ENCODE assay signal across 17 cellular contexts in the genomic region with DNA sequence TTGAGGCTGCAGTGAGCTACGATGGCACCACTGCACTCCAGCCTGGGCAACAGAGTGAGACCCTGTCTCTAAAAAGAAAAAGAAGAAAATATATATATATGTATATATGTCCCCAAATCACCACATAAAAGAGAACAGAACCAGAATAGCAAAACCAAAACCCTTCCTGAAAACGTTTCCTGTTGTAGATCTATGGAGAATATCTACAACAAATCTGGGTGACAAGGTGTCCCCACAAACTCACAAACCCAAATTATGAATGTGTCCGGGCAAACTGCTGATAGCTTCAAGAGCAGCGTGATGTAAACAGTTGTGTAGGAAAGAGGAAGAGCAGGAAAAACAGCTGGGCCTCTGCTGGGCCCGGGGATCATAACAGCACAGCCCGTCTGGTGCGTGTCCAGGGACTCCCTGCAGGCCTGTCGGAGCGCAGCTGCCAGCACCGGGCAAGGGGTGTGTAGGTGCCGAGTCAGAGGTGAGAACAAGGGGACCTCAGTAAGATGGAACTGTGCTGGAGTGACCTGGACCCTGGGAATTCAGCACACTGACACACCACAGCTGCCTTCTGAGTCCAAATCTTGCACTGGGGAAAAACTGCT. TPM values are rescaled to one million over a fixed set of nuclear protein-coding genes. Genes with fewer than 3 reads are reported as not detected.
DNase-seq lines count a peak whose midpoint lies in the region; ATAC-seq lines count a peak whose summit lies in the region.
"Had no signal": no experiment of that assay in that cellular context is flagged by ENCODE, and none has a peak within 500 bp of the region (broad histone marks: within the 10 kb centered on the region; RNA-seq: fewer than 3 reads in every experiment).

No MANE protein-coding gene starts in this region.

- H3K36me3 Mint-ChIP-seq in activated naive CD8-positive, alpha-beta T cell, result no peaks in the 10 kb centered on the region
- H3K36me3 Mint-ChIP-seq in activated naive CD8-positive, alpha-beta T cell treated with anti-CD3 and anti-CD28 coated beads for 36 hours, result no peaks in the 10 kb centered on the region
- H3K36me3 Mint-ChIP-seq: CD8-positive, alpha-beta T cell had no signal

- peak overlapping the region; percentile 49 for H3K4me3 Mint-ChIP-seq in activated naive CD8-positive, alpha-beta T cell
- no peak overlapping the region for H3K4me3 Mint-ChIP-seq in activated naive CD8-positive, alpha-beta T cell treated with anti-CD3 and anti-CD28 coated beads for 36 hours
- H3K4me3 Mint-ChIP-seq: CD8-positive, alpha-beta T cell; HFFc6 had no signal

- DNase-seq in activated naive CD8-positive, alpha-beta T cell treated with anti-CD3 and anti-CD28 coated beads for 36 hours, result no peak
- DNase-seq in MV-4-11 (lab: John Stamatoyannopoulos, UW) (peak; percentile 10), mesenteric fat pad (ENCODE audit: low spot score) (peak; percentile 77), ureter (ENCODE audit: low spot score) (peak; percentile 36), DMS79 treated with DMSO at 0.1 percent for 48 hours (lab: John Stamatoyannopoulos, UW) (no peak)
- DNase-seq: ACHN; CD8-positive, alpha-beta T cell; DMS 273 treated with DMSO at 0.1 percent for 48 hours; HFFc6; MM.1S; NCI-H1930; NCI-H2171; NCI-H748 treated with DMSO at 0.1 percent for 48 hours; Right ventricle myocardium superior had no signal

- ATAC-seq in GM21723 (IDR thresholded peaks at IDR 0.05; ENCODE audit: unreplicated experiment), result no peak
- ATAC-seq: CD8-positive, alpha-beta T cell; Panc1 had no signal

- no peaks in the 10 kb centered on the region for H3K9me3 Mint-ChIP-seq in activated naive CD8-positive, alpha-beta T cell (ENCODE audit: low read depth)
- H3K9me3 Mint-ChIP-seq in activated naive CD8-positive, alpha-beta T cell treated with anti-CD3 and anti-CD28 coated beads for 36 hours, result no peaks in the 10 kb centered on the region
- H3K9me3 Mint-ChIP-seq: CD8-positive, alpha-beta T cell; HFFc6 had no signal

- peaks cover 19% of the 10 kb centered on the region for H3K4me1 Mint-ChIP-seq in activated naive CD8-positive, alpha-beta T cell (ENCODE audit: low read depth)
- peaks cover 13% of the 10 kb centered on the region for H3K4me1 Mint-ChIP-seq in activated naive CD8-positive, alpha-beta T cell treated with anti-CD3 and anti-CD28 coated beads for 36 hours

- H3K27me3 Mint-ChIP-seq in activated naive CD8-positive, alpha-beta T cell, result peaks cover 1% of the 10 kb centered on the region
- H3K27me3 Mint-ChIP-seq in activated naive CD8-positive, alpha-beta T cell treated with anti-CD3 and anti-CD28 coated beads for 36 hours, result peaks cover 3% of the 10 kb centered on the region

- no peak overlapping the region for H3K27ac Mint-ChIP-seq in activated naive CD8-positive, alpha-beta T cell
- H3K27ac Mint-ChIP-seq in activated naive CD8-positive, alpha-beta T cell treated with anti-CD3 and anti-CD28 coated beads for 36 hours, result no peak overlapping the region
- H3K27ac Mint-ChIP-seq: CD8-positive, alpha-beta T cell; HFFc6 had no signal

RNA-seq across cellular contexts. Expression of gene KCNH2, which starts 53.8 kb away (rescaled TPM):
- under 1 TPM; 0.22 to 0.45 TPM for total RNA-seq in activated naive CD8-positive, alpha-beta T cell treated with anti-CD3 and anti-CD28 coated beads for 36 hours
- total RNA-seq in mesenteric fat pad (0.32 TPM), ureter (17.7 TPM)
- total RNA-seq: HFFc6 had no signal

Comparison
In these comparisons a context has a peak if more than half of its experiments do, and no peak if none do; other contexts are left out.
1. DNase-seq: peak in MV-4-11 (single experiment), mesenteric fat pad (single experiment) and ureter (single experiment); none in activated naive CD8-positive, alpha-beta T cell treated with anti-CD3 and anti-CD28 coated beads for 36 hours (single experiment) and DMS79 treated with DMSO at 0.1 percent for 48 hours (single experiment).
2. RNA of gene KCNH2, which starts 53.8 kb away (total RNA-seq): 17.7 TPM in ureter (single experiment); 0.22 to 0.45 TPM in activated naive CD8-positive, alpha-beta T cell treated with anti-CD3 and anti-CD28 coated beads for 36 hours and 0.32 TPM in mesenteric fat pad (single experiment); every median in the first group is over 10 times any median in the second.